In genomic region chr19:10290439-10290875, GRCh38 we compare ENCODE assay signal across 8 cellular contexts. TPM values are rescaled to one million over a fixed set of nuclear protein-coding genes. Genes with fewer than 3 reads are reported as not detected.
DNase-seq lines count a peak whose midpoint lies in the region; ATAC-seq and TF ChIP-seq lines count a peak whose summit lies in the region.

No MANE protein-coding gene starts in this region.

- H3K36me3 ChIP-seq in left lung, result peaks cover 0 to 9% of the 10 kb centered on the region in 2 donors

- intact Hi-C loops in left lung (cut with DNase I), result no loop called here

- peak overlapping the region; percentile 58 for H3K4me3 ChIP-seq in AG10803 (ENCODE audit: low read length)
- peak overlapping the region; percentile 49 for H3K4me3 ChIP-seq in HFF-Myc (replicated peaks; ENCODE audit: low read depth, low read length)
- H3K4me3 ChIP-seq in left lung, result peak overlapping the region; percentile 48

- H3K4me3 Mint-ChIP-seq in activated T-cell treated with anti-CD3 and anti-CD28 coated beads, Interleukin-2, amount 50 U/mL, for 72 hours, result peak overlapping the region; percentile 83 to 91

- H3K4me1 ChIP-seq in left lung, result peaks cover 45 to 98% of the 10 kb centered on the region in 2 donors

- H3K36me3 Mint-ChIP-seq in activated T-cell treated with anti-CD3 and anti-CD28 coated beads, Interleukin-2, amount 50 U/mL, for 72 hours (ENCODE audit: insufficient read depth in 2 of 2), result peaks cover 0 to 2% of the 10 kb centered on the region in 2 donors

- H3K4me1 Mint-ChIP-seq in activated T-cell treated with anti-CD3 and anti-CD28 coated beads, Interleukin-2, amount 50 U/mL, for 72 hours (ENCODE audit: low read depth), result peaks cover 78% of the 10 kb centered on the region

- no peaks in the 10 kb centered on the region for H3K9me3 Mint-ChIP-seq in activated T-cell treated with anti-CD3 and anti-CD28 coated beads, Interleukin-2, amount 50 U/mL, for 72 hours

- H3K27ac ChIP-seq in left lung, result no peak overlapping the region

- peaks cover 30 to 83% of the 10 kb centered on the region in 2 donors for H3K27me3 ChIP-seq in left lung

- ATAC-seq in activated T-cell treated with anti-CD3 and anti-CD28 coated beads, Interleukin-2, amount 50 U/mL, for 72 hours (replicated peaks in 1 of 2), result no peak
- ATAC-seq in left lung, result no peak
- no peak for ATAC-seq in GM21447 (IDR thresholded peaks at IDR 0.05; ENCODE audit: unreplicated experiment)

- TF ChIP-seq CTCF in AG10803 (conservative IDR thresholded peaks at IDR 0.05; ENCODE audit: low read length) (no peak), HFF-Myc (IDR thresholded peaks at IDR 0.05; ENCODE audit: low read depth, low read length, missing control alignments) (no peak), left lung (IDR thresholded peaks at IDR 0.05) (no peak)

- H3K27me3 Mint-ChIP-seq in activated T-cell treated with anti-CD3 and anti-CD28 coated beads, Interleukin-2, amount 50 U/mL, for 72 hours (ENCODE audit: low read depth), result peaks cover 72% of the 10 kb centered on the region

- DNase-seq in AG10803 (ENCODE audit: low read depth), result no peak
- DNase-seq in HFF-Myc (ENCODE audit: extremely low read depth, low read depth), result no peak
- DNase-seq in activated T-cell treated with anti-CD3 and anti-CD28 coated beads, Interleukin-2, amount 50 U/mL, for 72 hours, result peak in 1 of 2 donors; percentile 21
- peak in 1 of 2 donors; percentile 71 for DNase-seq in left lung
- no peak for DNase-seq in NCI-H1436 (lab: John Stamatoyannopoulos, UW)
- DNase-seq in HCEC 1CT, result no peak
- no peak for DNase-seq in activated gamma-delta T cell treated with Interleukin-2 at 50 U/mL for 16 hours

- no peaks in the 10 kb centered on the region for H3K9me3 ChIP-seq in left lung

- H3K27ac Mint-ChIP-seq in activated T-cell treated with anti-CD3 and anti-CD28 coated beads, Interleukin-2, amount 50 U/mL, for 72 hours, result peak overlapping the region; percentile 61

RNA-seq across cellular contexts. Expression of gene ICAM5, which starts 0.7 kb away (rescaled TPM):
- 1 to 10 TPM; 3.1 to 3.8 TPM for total RNA-seq in activated T-cell treated with anti-CD3 and anti-CD28 coated beads, Interleukin-2, amount 50 U/mL, for 72 hours
- total RNA-seq in left lung, result 10 to 100 TPM; 10.2 to 25.7 TPM

RNA-seq across cellular contexts. Expression of gene ICAM4, which starts 3.7 kb away (rescaled TPM):
- 1 to 10 TPM; 1.5 to 1.9 TPM for total RNA-seq in activated T-cell treated with anti-CD3 and anti-CD28 coated beads, Interleukin-2, amount 50 U/mL, for 72 hours
- 10 to 100 TPM in 1 of 2 donors, 1 to 10 TPM in 1; 4.5 to 17.9 TPM for total RNA-seq in left lung

RNA-seq across cellular contexts. Expression of gene ZGLP1, which starts 19.2 kb away (rescaled TPM):
- total RNA-seq in activated T-cell treated with anti-CD3 and anti-CD28 coated beads, Interleukin-2, amount 50 U/mL, for 72 hours, result 1 to 10 TPM; 5.9 TPM
- total RNA-seq in left lung, result 1 to 10 TPM; 2.8 to 7.8 TPM

RNA-seq across cellular contexts. Expression of gene ICAM1, which starts 19.5 kb away (rescaled TPM):
- 10 to 100 TPM; 20.7 to 40.1 TPM for total RNA-seq in activated T-cell treated with anti-CD3 and anti-CD28 coated beads, Interleukin-2, amount 50 U/mL, for 72 hours
- 100 to 1,000 TPM; 149 to 497 TPM for total RNA-seq in left lung

RNA-seq across cellular contexts. Expression of gene FDX2, which starts 25.4 kb away (rescaled TPM):
- 10 to 100 TPM; 13.0 to 16.3 TPM for total RNA-seq in activated T-cell treated with anti-CD3 and anti-CD28 coated beads, Interleukin-2, amount 50 U/mL, for 72 hours
- total RNA-seq in left lung, result 10 to 100 TPM; 19.8 to 25.4 TPM
